Comparison of ENCODE assay signal across 7 cellular contexts in genomic region chr6:77463308-77463880, GRCh38. TPM values are rescaled to one million over a fixed set of nuclear protein-coding genes. Genes with fewer than 3 reads are reported as not detected.
DNase-seq lines count a peak whose midpoint lies in the region; ATAC-seq and TF ChIP-seq lines count a peak whose summit lies in the region.

Gene HTR1B (minus strand): TSS chr6:77463491. CDS start chr6:77463403, 88 bp downstream.

- DNase-seq in MG63 (no peak), MCF 10A (ENCODE audit: unreplicated experiment) (no peak), left colon (peak in 1 of 2 donors; percentile 34), suprapubic skin (ENCODE audit: low spot score in 2 of 2) (no peak), SIG-M5 treated with dmso at 0.1 percent for 504 hours (lab: John Stamatoyannopoulos, UW; ENCODE audit: unreplicated experiment) (no peak)
- no peak for DNase-seq in stimulated activated CD4-positive, alpha-beta T cell treated with anti-CD3 and anti-CD28 coated beads, Interleukin-12 subunit alpha, Interleukin-12 subunit beta, amount 100 ng/mL, for 4 hours

- peaks cover 36% of the 10 kb centered on the region for H3K4me1 ChIP-seq in suprapubic skin

- H3K9me3 ChIP-seq in MG63 (no peaks in the 10 kb centered on the region), suprapubic skin (no peaks in the 10 kb centered on the region)

- H3K4me3 ChIP-seq in MG63 (peak within 1 kb of the TSS; percentile 42), suprapubic skin (peak within 1 kb of the TSS; percentile 45)

- H3K4me1 Mint-ChIP-seq in MCF 10A (ENCODE audit: insufficient read depth, unreplicated experiment): no peaks in the 10 kb centered on the region

- intact Hi-C loops in MCF 10A (cut with micrococcal nuclease) (no loop called here), left colon (cut with DNase I, micrococcal nuclease) (no loop called here)

- no TSS peak for BruUV-seq in MCF 10A (replicated peaks; lab: Mats Ljungman, UMichigan)

- TF ChIP-seq CTCF in MCF 10A (IDR thresholded peaks at IDR 0.05; ENCODE audit: unreplicated experiment): no peak
- no peak for TF ChIP-seq CTCF in suprapubic skin (IDR thresholded peaks at IDR 0.05)

- H3K4me3 Mint-ChIP-seq in MCF 10A (ENCODE audit: unreplicated experiment): peak within 1 kb of the TSS; percentile 19

- no peaks in the 10 kb centered on the region for H3K36me3 ChIP-seq in MG63
- no peaks in the 10 kb centered on the region for H3K36me3 ChIP-seq in suprapubic skin

- no peaks in the 10 kb centered on the region for H3K9me3 Mint-ChIP-seq in MCF 10A (ENCODE audit: unreplicated experiment)

- WGBS in suprapubic skin: 4% methylated on average over 30 of the region's 31 CpGs

- H3K27ac ChIP-seq in suprapubic skin: no peak within 1 kb of the TSS

- no peak within 1 kb of the TSS for H3K27ac Mint-ChIP-seq in MCF 10A (ENCODE audit: low read depth, unreplicated experiment)

- no peaks in the 10 kb centered on the region for H3K36me3 Mint-ChIP-seq in MCF 10A (ENCODE audit: insufficient read depth, unreplicated experiment)

- no peak for TF ChIP-seq POLR2A in suprapubic skin (IDR thresholded peaks at IDR 0.05)

- CTCF ChIA-PET in MCF 10A (lab: Yijun Ruan, JAX): interaction anchor here (0.7 to 0.8 kb wide), 2 partner anchors 9 to 489 kb away, joined by 3 to 5 read pairs; no protein-coding TSS in a partner anchor

- POLR2A ChIA-PET in MCF 10A (lab: Yijun Ruan, JAX): interaction anchor here (0.7 kb wide), 1 partner anchor 328 kb away, joined by 3 read pairs; no protein-coding TSS in a partner anchor

- no peaks in the 10 kb centered on the region; the same call in 1 of the 2 replicates for H3K27me3 ChIP-seq in MG63
- peaks cover 57% of the 10 kb centered on the region for H3K27me3 ChIP-seq in suprapubic skin

- H3K27me3 Mint-ChIP-seq in MCF 10A (ENCODE audit: insufficient read depth, unreplicated experiment): no peaks in the 10 kb centered on the region

- ATAC-seq in left colon (peak; percentile 80), GM19351 (IDR thresholded peaks at IDR 0.05; ENCODE audit: unreplicated experiment) (no peak)

- no peak for TF ChIP-seq EP300 in suprapubic skin (IDR thresholded peaks at IDR 0.05)

RNA-seq across cellular contexts. Expression of gene HTR1B, which starts in this region (rescaled TPM):
- not detected in 2 replicates for total RNA-seq in MG63 (2014; rRNA removed; shearing (Covaris generic); ENCODE audit: low replicate concordance)
- total RNA-seq in MCF 10A (2022) (not detected in 2 replicates), left colon (under 1 TPM in 1 of 2 donors, not detected in 1; 0.28 TPM), suprapubic skin (under 1 TPM in 1 of 4 donors, not detected in 3; 0.36 TPM)

Comparison
In these comparisons a context has a peak if more than half of its experiments do, and no peak if none do; other contexts are left out.
1. Peak in ATAC-seq in left colon; RNA of the gene not detected or under 1 TPM.